ENCODE assay signal across 2 cellular contexts in genomic region chr5:107549567-107549966, GRCh38.
TF ChIP-seq lines count a peak whose summit lies in the region.

No MANE protein-coding gene starts in this region.

TF ChIP-seq in H1, 55 proteins besides CTCF, POLR2A, EP300 and RAD21:
- TF ChIP-seq RBBP5 (IDR thresholded peaks at IDR 0.05; ENCODE audit: borderline replicate concordance, low read depth, low read length) (no peak), POU5F1 (IDR thresholded peaks at IDR 0.05; ENCODE audit: low read depth, low read length) (no peak), SIRT6 (IDR thresholded peaks at IDR 0.05; ENCODE audit: low read length) (no peak), SP1 (IDR thresholded peaks at IDR 0.05; ENCODE audit: low read depth, low read length) (no peak), CREB1 (IDR thresholded peaks at IDR 0.05) (no peak), TEAD4 (IDR thresholded peaks at IDR 0.05; ENCODE audit: low read depth, low read length) (no peak), SP2 (IDR thresholded peaks at IDR 0.05; ENCODE audit: low read length) (no peak)

TF ChIP-seq in SK-N-SH treated with all-trans-retinoic acid at 6 μM for 48 hours, 23 proteins besides CTCF, POLR2A, EP300 and RAD21:
- no peak for TF ChIP-seq ZNF8 (CRISPR knock-in tag; IDR thresholded peaks at IDR 0.05)
- TF ChIP-seq GLIS3 (CRISPR knock-in tag; IDR thresholded peaks at IDR 0.05), result no peak
- no peak for TF ChIP-seq ISL1 (CRISPR knock-in tag; IDR thresholded peaks at IDR 0.05)
- TF ChIP-seq, protein P1, sequence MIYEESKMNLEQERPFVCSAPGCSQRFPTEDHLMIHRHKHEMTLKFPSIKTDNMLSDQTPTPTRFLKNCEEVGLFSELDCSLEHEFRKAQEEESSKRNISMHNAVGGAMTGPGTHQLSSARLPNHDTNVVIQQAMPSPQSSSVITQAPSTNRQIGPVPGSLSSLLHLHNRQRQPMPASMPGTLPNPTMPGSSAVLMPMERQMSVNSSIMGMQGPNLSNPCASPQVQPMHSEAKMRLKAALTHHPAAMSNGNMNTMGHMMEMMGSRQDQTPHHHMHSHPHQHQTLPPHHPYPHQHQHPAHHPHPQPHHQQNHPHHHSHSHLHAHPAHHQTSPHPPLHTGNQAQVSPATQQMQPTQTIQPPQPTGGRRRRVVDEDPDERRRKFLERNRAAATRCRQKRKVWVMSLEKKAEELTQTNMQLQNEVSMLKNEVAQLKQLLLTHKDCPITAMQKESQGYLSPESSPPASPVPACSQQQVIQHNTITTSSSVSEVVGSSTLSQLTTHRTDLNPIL (CRISPR knock-in tag; IDR thresholded peaks at IDR 0.05; ENCODE audit: low read depth), result no peak
- TF ChIP-seq TCF4 (CRISPR knock-in tag; IDR thresholded peaks at IDR 0.05; ENCODE audit: borderline replicate concordance), result no peak
- no peak for TF ChIP-seq CSRNP3 (CRISPR knock-in tag; IDR thresholded peaks at IDR 0.05)
- TF ChIP-seq ARNTL (CRISPR knock-in tag; IDR thresholded peaks at IDR 0.05; ENCODE audit: borderline replicate concordance, low read depth), result no peak
- no peak for TF ChIP-seq RARB (CRISPR knock-in tag; IDR thresholded peaks at IDR 0.05)
- no peak for TF ChIP-seq CSDC2 (CRISPR knock-in tag; IDR thresholded peaks at IDR 0.05)
- TF ChIP-seq, protein P2, sequence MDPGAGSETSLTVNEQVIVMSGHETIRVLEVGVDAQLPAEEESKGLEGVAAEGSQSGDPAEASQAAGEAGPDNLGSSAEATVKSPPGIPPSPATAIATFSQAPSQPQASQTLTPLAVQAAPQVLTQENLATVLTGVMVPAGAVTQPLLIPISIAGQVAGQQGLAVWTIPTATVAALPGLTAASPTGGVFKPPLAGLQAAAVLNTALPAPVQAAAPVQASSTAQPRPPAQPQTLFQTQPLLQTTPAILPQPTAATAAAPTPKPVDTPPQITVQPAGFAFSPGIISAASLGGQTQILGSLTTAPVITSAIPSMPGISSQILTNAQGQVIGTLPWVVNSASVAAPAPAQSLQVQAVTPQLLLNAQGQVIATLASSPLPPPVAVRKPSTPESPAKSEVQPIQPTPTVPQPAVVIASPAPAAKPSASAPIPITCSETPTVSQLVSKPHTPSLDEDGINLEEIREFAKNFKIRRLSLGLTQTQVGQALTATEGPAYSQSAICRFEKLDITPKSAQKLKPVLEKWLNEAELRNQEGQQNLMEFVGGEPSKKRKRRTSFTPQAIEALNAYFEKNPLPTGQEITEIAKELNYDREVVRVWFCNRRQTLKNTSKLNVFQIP (CRISPR knock-in tag; IDR thresholded peaks at IDR 0.05; ENCODE audit: borderline replicate concordance, low read depth), result no peak
- no peak for TF ChIP-seq TSHZ2 (CRISPR knock-in tag; IDR thresholded peaks at IDR 0.05)
